Comparison of ENCODE assay signal across 27 cellular contexts in the genomic region with DNA sequence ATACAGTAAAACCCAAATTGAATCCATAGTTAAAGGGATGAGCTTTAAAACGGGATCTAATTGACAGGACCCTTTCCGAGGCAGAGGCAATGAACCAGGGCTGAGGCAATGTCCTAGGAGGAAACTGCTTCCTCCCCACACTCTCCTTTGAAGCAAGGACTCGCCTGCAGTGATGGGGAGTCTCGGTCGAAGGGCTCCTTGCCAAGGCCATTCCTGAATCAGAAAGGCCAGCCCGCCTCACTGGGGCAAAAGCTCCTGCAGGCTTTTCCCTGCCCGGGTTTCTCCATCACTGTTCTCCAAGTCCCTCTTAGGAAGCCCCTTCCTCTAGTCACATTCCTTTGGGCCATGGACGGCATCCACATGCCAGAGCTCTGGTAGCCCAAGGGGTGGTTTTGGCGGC.
"Had no signal": no experiment of that assay in that cellular context is flagged by ENCODE, and none has a peak within 500 bp of the region (broad histone marks: within the 10 kb centered on the region; RNA-seq: fewer than 3 reads in every experiment).

No MANE protein-coding gene starts in this region.

- H3K27ac ChIP-seq: Peyer's patch, VCaP had no signal

- H3K4me1 ChIP-seq: Peyer's patch had no signal

- H3K9me3 ChIP-seq: Peyer's patch had no signal

- H3K36me3 ChIP-seq: Peyer's patch had no signal

- H3K27me3 ChIP-seq: Peyer's patch had no signal

- DNase-seq: activated B cell treated with CpG ODN at 0.5 μM for 24 hours; activated CD4-positive, alpha-beta memory T cell treated with anti-CD3 and anti-CD28 coated beads for 36 hours; activated CD4-positive, alpha-beta T cell treated with anti-CD3 and anti-CD28 coated beads for 4 hours; activated CD4-positive, alpha-beta T cell treated with anti-CD3 and anti-CD28 coated beads, Interleukin-2, amount 50 U/mL, for 1 hour; activated CD4-positive, CD25-positive, alpha-beta regulatory T cell treated with anti-CD3 and anti-CD28 coated beads, Interleukin-2, amount 50 U/mL, for 72 hours; activated CD8-positive, alpha-beta memory T cell treated with anti-CD3 and anti-CD28 coated beads, Interleukin-2, amount 50 U/mL, for 4 hours; activated gamma-delta T cell treated with Interleukin-2 at 50 U/mL for 16 hours; activated naive CD4-positive, alpha-beta T cell treated with anti-CD3 and anti-CD28 coated beads for 36 hours; activated T-cell treated with anti-CD3 and anti-CD28 coated beads for 4 hours; activated T-cell treated with anti-CD3 and anti-CD28 coated beads, Interleukin-2, amount 50 U/mL, for 4 hours; central memory CD4-positive, alpha-beta T cell; NCI-H1092 treated with DMSO at 0.1 percent for 48 hours; NCI-H1417 treated with DMSO at 0.1 percent for 48 hours; NCI-H2081; NCI-H226; NCI-H446 treated with DMSO at 0.1 percent for 48 hours; NCI-H524 treated with DMSO at 0.1 percent for 48 hours; PC-3; Peyer's patch; RPMI8226; SIG-M5; T-helper 1 cell; T-helper 2 cell; T-helper 9 cell had no signal

- H3K4me3 ChIP-seq: Peyer's patch had no signal

- ATAC-seq: activated naive CD4-positive, alpha-beta T cell treated with anti-CD3 and anti-CD28 coated beads, Interleukin-2, amount 50 U/mL, for 72 hours; activated T-cell treated with anti-CD3 and anti-CD28 coated beads, Interleukin-2, amount 50 U/mL, for 4 hours; PC-3; SK-N-SH treated with all-trans-retinoic acid at 6 μM for 48 hours had no signal
